In the genomic region with DNA sequence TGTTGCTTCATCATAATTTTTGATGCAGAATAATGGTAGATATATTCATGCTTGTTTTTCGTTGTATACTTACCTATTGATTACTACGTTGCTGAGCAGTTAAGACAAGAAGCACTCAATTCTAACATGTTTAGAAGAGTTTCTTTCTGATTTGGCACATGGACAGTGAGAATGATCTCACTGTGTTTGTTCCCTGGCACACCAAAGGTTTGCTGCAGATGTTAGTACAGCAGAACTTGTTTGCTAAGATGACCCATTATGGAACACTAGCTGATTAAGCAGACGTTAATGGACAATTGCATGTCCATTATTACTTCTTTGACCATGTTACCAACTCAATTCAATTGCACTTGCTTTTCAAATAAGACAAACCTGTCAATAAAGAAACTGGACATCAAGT, we compare ENCODE assay signal across 9 cellular contexts.
DNase-seq lines count a peak whose midpoint lies in the region; ATAC-seq and TF ChIP-seq lines count a peak whose summit lies in the region.
"Had no signal": no experiment of that assay in that cellular context is flagged by ENCODE, and none has a peak within 500 bp of the region (broad histone marks: within the 10 kb centered on the region; RNA-seq: fewer than 3 reads in every experiment).

No MANE protein-coding gene starts in this region.

- TF ChIP-seq CTCF in colonic mucosa (IDR thresholded peaks at IDR 0.05) = no peak
- TF ChIP-seq CTCF in Caco-2 (IDR thresholded peaks at IDR 0.05; ENCODE audit: insufficient read depth in 1 of 2, low read depth in 1 of 2, low read length in 1 of 2, severe bottlenecking in 1 of 2, unreplicated experiment in 1 of 2) = no peak

- no peaks in the 10 kb centered on the region for H3K27me3 Mint-ChIP-seq in naive thymus-derived CD4-positive, alpha-beta T cell
- H3K27me3 Mint-ChIP-seq in Caco-2 (ENCODE audit: insufficient read depth, unreplicated experiment) = peaks cover 7% of the 10 kb centered on the region

- H3K36me3 ChIP-seq in Karpas-422 (ENCODE audit: insufficient read depth, low read length) = no peaks in the 10 kb centered on the region
- no peaks in the 10 kb centered on the region for H3K36me3 ChIP-seq in colonic mucosa
- no peaks in the 10 kb centered on the region for H3K36me3 ChIP-seq in naive thymus-derived CD4-positive, alpha-beta T cell (ENCODE audit: control insufficient read depth in 2 of 3, insufficient read depth in 3 of 3, low read length in 3 of 3)
- no peaks in the 10 kb centered on the region for H3K36me3 ChIP-seq in Caco-2 (ENCODE audit: control insufficient read depth, insufficient read depth, low read length)

- peak; percentile 69 for DNase-seq in Ammon's horn (ENCODE audit: low spot score)
- DNase-seq in Karpas-422 = no peak
- no peak for DNase-seq in colonic mucosa
- DNase-seq in naive thymus-derived CD4-positive, alpha-beta T cell = no peak
- no peak for DNase-seq in Caco-2
- DNase-seq in COLO668 (lab: John Stamatoyannopoulos, UW; ENCODE audit: unreplicated experiment) = no peak
- DNase-seq: NCI-H510A treated with DMSO at 0.1 percent for 48 hours had no signal

- no peaks in the 10 kb centered on the region for H3K9me2 ChIP-seq in Karpas-422 (replicated peaks; ENCODE audit: insufficient read depth, low read length)

- H3K27me3 ChIP-seq in Karpas-422 (ENCODE audit: low read length) = no peaks in the 10 kb centered on the region
- H3K27me3 ChIP-seq in colonic mucosa = no peaks in the 10 kb centered on the region
- no peaks in the 10 kb centered on the region for H3K27me3 ChIP-seq in naive thymus-derived CD4-positive, alpha-beta T cell (ENCODE audit: control insufficient read depth in 2 of 2, insufficient read depth in 2 of 2, low read length in 2 of 2)
- no peaks in the 10 kb centered on the region for H3K27me3 ChIP-seq in Caco-2 (replicated peaks; ENCODE audit: control insufficient read depth, insufficient read depth, low read length)

- H3K36me3 Mint-ChIP-seq in naive thymus-derived CD4-positive, alpha-beta T cell = peaks cover 0 to 51% (median 14%) of the 10 kb centered on the region in 5 donors
- no peaks in the 10 kb centered on the region for H3K36me3 Mint-ChIP-seq in Caco-2 (ENCODE audit: insufficient read depth, unreplicated experiment)

- ATAC-seq in naive thymus-derived CD4-positive, alpha-beta T cell = no peak
- ATAC-seq in GM21825 (IDR thresholded peaks at IDR 0.05; ENCODE audit: unreplicated experiment) (no peak), GM19328 (IDR thresholded peaks at IDR 0.05; ENCODE audit: unreplicated experiment) (no peak)

- H4K20me1 ChIP-seq in Karpas-422 (ENCODE audit: insufficient read depth, low read depth, low read length) = no peaks in the 10 kb centered on the region

- H3K27ac ChIP-seq in Karpas-422 (ENCODE audit: low read length) (peak overlapping the region; percentile 82), colonic mucosa (peak overlapping the region; percentile 3)
- peak overlapping the region; percentile 62 for H3K27ac ChIP-seq in naive thymus-derived CD4-positive, alpha-beta T cell (ENCODE audit: low read depth, low read length)

- H3K4me1 ChIP-seq in Karpas-422 (ENCODE audit: low read length) = peaks cover 65% of the 10 kb centered on the region
- H3K4me1 ChIP-seq in colonic mucosa = no peaks in the 10 kb centered on the region
- peaks cover 80 to 81% of the 10 kb centered on the region in 2 donors for H3K4me1 ChIP-seq in naive thymus-derived CD4-positive, alpha-beta T cell (ENCODE audit: control insufficient read depth in 2 of 2, insufficient read depth in 2 of 2, low read length in 2 of 2)
- no peaks in the 10 kb centered on the region for H3K4me1 ChIP-seq in Caco-2

- peaks cover 0 to 11% (median 0%) of the 10 kb centered on the region in 11 donors for H3K9me3 Mint-ChIP-seq in naive thymus-derived CD4-positive, alpha-beta T cell
- no peaks in the 10 kb centered on the region for H3K9me3 Mint-ChIP-seq in Caco-2 (ENCODE audit: unreplicated experiment)

- intact Hi-C loops in colonic mucosa (cut with DNase I) = no loop called here
- intact Hi-C loops in naive thymus-derived CD4-positive, alpha-beta T cell (cut with micrococcal nuclease) = loop anchor here in 1 of 2 donors (1.0 kb wide), 1 partner anchor 8 kb away; no protein-coding TSS in a partner anchor
- intact Hi-C loops in Caco-2 (cut with micrococcal nuclease; ENCODE audit: unreplicated experiment) = no loop called here

- CTCF ChIA-PET in naive thymus-derived CD4-positive, alpha-beta T cell (lab: Charles Lee) = interaction anchor here (1.1 to 3.8 kb wide), 3 partner anchors 15 to 96 kb away, joined by 3 to 14 read pairs (median 6); no protein-coding TSS in a partner anchor
- CTCF ChIA-PET in Caco-2 (lab: Charles Lee) = no interaction called here

- peak overlapping the region in 9 of 10 donors; percentile 70 to 86 (median 78) for H3K4me3 Mint-ChIP-seq in naive thymus-derived CD4-positive, alpha-beta T cell
- H3K4me3 Mint-ChIP-seq in Caco-2 (ENCODE audit: unreplicated experiment) = no peak overlapping the region

- H3K27ac Mint-ChIP-seq in naive thymus-derived CD4-positive, alpha-beta T cell = peak overlapping the region; percentile 81 to 95 (median 90)
- H3K27ac Mint-ChIP-seq in Caco-2 (ENCODE audit: unreplicated experiment) = no peak overlapping the region

- H3K4me2 ChIP-seq in Karpas-422 (ENCODE audit: low read depth, low read length, poor library complexity, severe bottlenecking) = peak overlapping the region; percentile 66

- POLR2A ChIA-PET in naive thymus-derived CD4-positive, alpha-beta T cell (lab: Charles Lee) = interaction anchor here (0.9 to 5.9 kb wide), 4 partner anchors 11 to 76 kb away, joined by 3 to 49 read pairs (median 12); no protein-coding TSS in a partner anchor
- POLR2A ChIA-PET in Caco-2 (lab: Charles Lee) = no interaction called here

- no peak overlapping the region for H2AFZ ChIP-seq in Karpas-422 (ENCODE audit: low read length)

- H3K9ac ChIP-seq in Karpas-422 (ENCODE audit: low read length) (no peak overlapping the region), colonic mucosa (ENCODE audit: low read depth in 2 of 2, low read length in 2 of 2) (no peak overlapping the region)

- H3K4me1 Mint-ChIP-seq in naive thymus-derived CD4-positive, alpha-beta T cell = peaks cover 65 to 100% (median 97%) of the 10 kb centered on the region in 7 donors
- H3K4me1 Mint-ChIP-seq in Caco-2 (ENCODE audit: low read depth, unreplicated experiment) = no peaks in the 10 kb centered on the region

- no peak overlapping the region for H3K4me3 ChIP-seq in Karpas-422 (ENCODE audit: low read length)
- no peak overlapping the region for H3K4me3 ChIP-seq in colonic mucosa
- H3K4me3 ChIP-seq in naive thymus-derived CD4-positive, alpha-beta T cell (ENCODE audit: low read length) = peak overlapping the region; percentile 33
- no peak overlapping the region for H3K4me3 ChIP-seq in Caco-2 (ENCODE audit: low read depth, low read length)

- BruUV-seq in Caco-2 (replicated peaks; lab: Mats Ljungman, UMichigan) = no TSS peak

- no peaks in the 10 kb centered on the region for H3K9me3 ChIP-seq in Karpas-422 (ENCODE audit: low read length)
- no peaks in the 10 kb centered on the region for H3K9me3 ChIP-seq in colonic mucosa
- no peaks in the 10 kb centered on the region for H3K9me3 ChIP-seq in naive thymus-derived CD4-positive, alpha-beta T cell (ENCODE audit: control insufficient read depth in 2 of 3, low read length in 3 of 3)
- H3K9me3 ChIP-seq in Caco-2 = no peaks in the 10 kb centered on the region

- H3K79me2 ChIP-seq in Karpas-422 (ENCODE audit: low read length) = no peaks in the 10 kb centered on the region

Comparison
In these comparisons a context has a peak if more than half of its experiments do, and no peak if none do; other contexts are left out.
1. H3K27ac ChIP-seq: peak in every context shown above with its lines; median percentile 82 in Karpas-422; 62 in naive thymus-derived CD4-positive, alpha-beta T cell; 3 in colonic mucosa.